ENCODE assay signal across 31 cellular contexts in the genomic region with DNA sequence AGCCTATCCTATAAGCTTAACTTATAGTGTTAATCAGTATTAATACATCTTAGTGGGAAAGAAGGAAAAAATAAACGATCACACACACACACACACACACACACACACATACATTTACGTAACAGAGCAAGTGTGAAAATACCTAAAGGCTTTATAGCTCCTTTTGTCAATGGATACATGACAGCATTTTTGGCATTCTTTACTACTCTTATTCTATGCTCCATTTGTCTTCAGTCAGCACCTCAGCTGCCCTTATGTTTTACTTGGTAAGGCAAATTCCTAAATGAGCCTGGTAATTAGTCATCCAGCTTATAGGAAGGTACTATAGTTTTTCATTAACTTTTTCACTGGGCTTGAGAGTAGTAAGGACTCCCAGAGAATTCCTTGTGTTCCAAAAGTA. TPM values are rescaled to one million over a fixed set of nuclear protein-coding genes. Genes with fewer than 3 reads are reported as not detected.
DNase-seq lines count a peak whose midpoint lies in the region; TF ChIP-seq lines count a peak whose summit lies in the region.
"Had no signal": no experiment of that assay in that cellular context is flagged by ENCODE, and none has a peak within 500 bp of the region (broad histone marks: within the 10 kb centered on the region; RNA-seq: fewer than 3 reads in every experiment).

No MANE protein-coding gene starts in this region.

- peak overlapping the region; percentile 10; the same call in 1 of the 2 replicates for H3K9ac ChIP-seq in HUES48 (ENCODE audit: low read depth, low read length)

- CTCF ChIA-PET in activated CD4-positive, alpha-beta T cell treated with anti-CD3 and anti-CD28 coated beads, Interleukin-2, amount 10 ng/mL, durations not matched to agents 7 days and 5 days (lab: Charles Lee): interaction anchor here (0.6 to 1.8 kb wide), 5 partner anchors 8 to 27 kb away, joined by 3 to 7 read pairs (median 3); no protein-coding TSS in a partner anchor

- no peaks in the 10 kb centered on the region for H3K9me3 Mint-ChIP-seq in activated CD4-positive, alpha-beta T cell treated with anti-CD3 and anti-CD28 coated beads, Interleukin-2, amount 10 ng/mL, durations not matched to agents 7 days and 5 days
- H3K9me3 Mint-ChIP-seq: activated T-cell treated with anti-CD3 and anti-CD28 coated beads, Interleukin-2, amount 50 U/mL, for 4 hours; CD14-positive monocyte; endodermal cell; natural killer cell; T-cell had no signal

- H3K4me1 Mint-ChIP-seq in activated CD4-positive, alpha-beta T cell treated with anti-CD3 and anti-CD28 coated beads, Interleukin-2, amount 10 ng/mL, durations not matched to agents 7 days and 5 days: no peaks in the 10 kb centered on the region
- H3K4me1 Mint-ChIP-seq: CD14-positive monocyte, natural killer cell, T-cell had no signal

- intact Hi-C loops in breast epithelium (cut with DNase I; ENCODE audit: low total_unique reads): no loop called here

- no peak overlapping the region for H3K4me3 Mint-ChIP-seq in activated CD4-positive, alpha-beta T cell treated with anti-CD3 and anti-CD28 coated beads, Interleukin-2, amount 10 ng/mL, durations not matched to agents 7 days and 5 days
- H3K4me3 Mint-ChIP-seq: activated T-cell treated with anti-CD3 and anti-CD28 coated beads, Interleukin-2, amount 50 U/mL, for 4 hours; CD14-positive monocyte; endodermal cell; natural killer cell; T-cell had no signal

- no peak for TF ChIP-seq POLR2A in breast epithelium (IDR thresholded peaks at IDR 0.05)

- peak; percentile 30 for DNase-seq in epithelial cell of esophagus (ENCODE audit: low read depth)
- DNase-seq in left kidney (ENCODE audit: low read depth, low spot score): peak; percentile 71
- DNase-seq in retinal pigment epithelial cell (ENCODE audit: low read depth): peak; percentile 76
- no peak for DNase-seq in GM13976 (ENCODE audit: low spot score)
- no peak for DNase-seq in activated CD4-positive, alpha-beta T cell treated with anti-CD3 and anti-CD28 coated beads, Interleukin-2, amount 10 ng/mL, durations not matched to agents 7 days and 5 days
- DNase-seq in breast epithelium (ENCODE audit: low spot score in 2 of 2): no peak
- DNase-seq in NCI-H510A treated with DMSO at 0.1 percent for 48 hours (lab: John Stamatoyannopoulos, UW): no peak
- DNase-seq: activated CD4-positive, alpha-beta T cell treated with anti-CD3 and anti-CD28 coated beads for 48 hours; activated naive CD4-positive, alpha-beta T cell treated with Interleukin-2 at 50 U/mL for 16 hours; activated T-cell treated with anti-CD3 and anti-CD28 coated beads, Interleukin-2, amount 50 U/mL, for 4 hours; amygdala; caudate nucleus; glutamatergic neuron; left lung; midbrain; natural killer cell; NCI-H1048; NCI-H187 treated with DMSO at 0.1 percent for 48 hours; NCI-H526 treated with DMSO at 0.1 percent for 48 hours; pancreas; Peyer's patch; SJCRH30; stimulated activated CD4-positive, alpha-beta T cell treated with anti-CD3 and anti-CD28 coated beads, Interleukin-4, amount 100 ng/mL, for 4 hours; stimulated activated naive CD4-positive, alpha-beta T cell; T-cell; testis had no signal

- H3K4me3 ChIP-seq in HUES48 (ENCODE audit: low read depth, low read length): 0 out of 2 replicates have a peak overlapping the region, but pooled peaks have one; percentile 25
- H3K4me3 ChIP-seq in epithelial cell of esophagus (ENCODE audit: low read length): no peak overlapping the region
- no peak overlapping the region for H3K4me3 ChIP-seq in retinal pigment epithelial cell (ENCODE audit: low read length)
- no peak overlapping the region for H3K4me3 ChIP-seq in breast epithelium
- H3K4me3 ChIP-seq: left lung, pancreas, Peyer's patch, SJCRH30, testis had no signal

- in situ Hi-C loops in GM13976 (cut with MboI; ENCODE audit: low sequenced_read_pairs, unreplicated experiment): no loop called here

- H3K9me3 ChIP-seq in HUES48 (ENCODE audit: control insufficient read depth, insufficient read depth, low read length): no peaks in the 10 kb centered on the region
- H3K9me3 ChIP-seq in breast epithelium: no peaks in the 10 kb centered on the region
- H3K9me3 ChIP-seq: left lung, pancreas, Peyer's patch, SJCRH30, testis had no signal

- H3K27me3 Mint-ChIP-seq in activated CD4-positive, alpha-beta T cell treated with anti-CD3 and anti-CD28 coated beads, Interleukin-2, amount 10 ng/mL, durations not matched to agents 7 days and 5 days: no peaks in the 10 kb centered on the region

- H3K27ac ChIP-seq in HUES48 (ENCODE audit: low read depth, low read length) (peak overlapping the region; percentile 69), breast epithelium (no peak overlapping the region)
- H3K27ac ChIP-seq: left lung, Peyer's patch, SJCRH30, testis had no signal

- POLR2A ChIA-PET in activated CD4-positive, alpha-beta T cell treated with anti-CD3 and anti-CD28 coated beads, Interleukin-2, amount 10 ng/mL, durations not matched to agents 7 days and 5 days (lab: Charles Lee): no interaction called here

- no peaks in the 10 kb centered on the region for H3K36me3 Mint-ChIP-seq in activated CD4-positive, alpha-beta T cell treated with anti-CD3 and anti-CD28 coated beads, Interleukin-2, amount 10 ng/mL, durations not matched to agents 7 days and 5 days (ENCODE audit: low read depth)
- H3K36me3 Mint-ChIP-seq: CD14-positive monocyte, natural killer cell, T-cell had no signal

- H3K27me3 ChIP-seq in HUES48 (ENCODE audit: control insufficient read depth, insufficient read depth, low read length) (no peaks in the 10 kb centered on the region), breast epithelium (no peaks in the 10 kb centered on the region)
- H3K27me3 ChIP-seq: left lung, pancreas, Peyer's patch, SJCRH30, testis had no signal

- H3K36me3 ChIP-seq in HUES48 (ENCODE audit: control insufficient read depth, insufficient read depth, low read length) (no peaks in the 10 kb centered on the region), breast epithelium (no peaks in the 10 kb centered on the region)
- H3K36me3 ChIP-seq: left lung, pancreas, Peyer's patch, SJCRH30 had no signal

- H3K27ac Mint-ChIP-seq in activated CD4-positive, alpha-beta T cell treated with anti-CD3 and anti-CD28 coated beads, Interleukin-2, amount 10 ng/mL, durations not matched to agents 7 days and 5 days: no peak overlapping the region
- H3K27ac Mint-ChIP-seq: CD14-positive monocyte, endodermal cell, natural killer cell, T-cell had no signal

- TF ChIP-seq CTCF in epithelial cell of esophagus (IDR thresholded peaks at IDR 0.05; ENCODE audit: insufficient read depth, low read depth, low read length, missing control alignments) (no peak), retinal pigment epithelial cell (conservative IDR thresholded peaks at IDR 0.05; ENCODE audit: low read depth, low read length) (no peak), GM13976 (IDR thresholded peaks at IDR 0.05; ENCODE audit: borderline replicate concordance, control extremely low read depth, extremely low read depth, insufficient read depth, missing control alignments) (no peak), breast epithelium (IDR thresholded peaks at IDR 0.05) (no peak)

- H3K4me1 ChIP-seq in HUES48 (ENCODE audit: control insufficient read depth, insufficient read depth, low read length): peaks cover 21% of the 10 kb centered on the region
- no peaks in the 10 kb centered on the region for H3K4me1 ChIP-seq in breast epithelium
- H3K4me1 ChIP-seq: left lung, Peyer's patch, SJCRH30, testis had no signal

RNA-seq across cellular contexts. Expression of a gene that starts 25.1 kb away (rescaled TPM):
- under 1 TPM; 0.62 to 0.75 TPM for total RNA-seq in activated CD4-positive, alpha-beta T cell treated with anti-CD3 and anti-CD28 coated beads, Interleukin-2, amount 10 ng/mL, durations not matched to agents 7 days and 5 days
- total RNA-seq in breast epithelium: not detected
- total RNA-seq: endodermal cell, fibroblast of lung, LHCN-M2, pancreas, Peyer's patch, SJCRH30 had no signal

RNA-seq across cellular contexts. Expression of a gene that starts 31.4 kb away (rescaled TPM):
- not detected for total RNA-seq in activated CD4-positive, alpha-beta T cell treated with anti-CD3 and anti-CD28 coated beads, Interleukin-2, amount 10 ng/mL, durations not matched to agents 7 days and 5 days
- not detected for total RNA-seq in breast epithelium
- total RNA-seq: endodermal cell, fibroblast of lung, left lung, LHCN-M2, natural killer cell, Peyer's patch, SJCRH30, T-cell had no signal

Comparison
In these comparisons a context has a peak if more than half of its experiments do, and no peak if none do; other contexts are left out.
1. DNase-seq: peak in epithelial cell of esophagus (single experiment), left kidney (single experiment) and retinal pigment epithelial cell (single experiment); none in GM13976 (single experiment), activated CD4-positive, alpha-beta T cell treated with anti-CD3 and anti-CD28 coated beads, Interleukin-2, amount 10 ng/mL, durations not matched to agents 7 days and 5 days (single experiment), breast epithelium (0 of 2) and NCI-H510A treated with DMSO at 0.1 percent for 48 hours (single experiment).